Comparison of ENCODE assay signal across 12 cellular contexts in genomic region chr7:115087437-115087836, GRCh38.
DNase-seq lines count a peak whose midpoint lies in the region; ATAC-seq and TF ChIP-seq lines count a peak whose summit lies in the region.
"Had no signal": no experiment of that assay in that cellular context is flagged by ENCODE, and none has a peak within 500 bp of the region (broad histone marks: within the 10 kb centered on the region; RNA-seq: fewer than 3 reads in every experiment).

No MANE protein-coding gene starts in this region.

- H3K4me1 ChIP-seq in breast epithelium (no peaks in the 10 kb centered on the region), mammary epithelial cell (ENCODE audit: insufficient read depth, low read length) (peaks cover 9% of the 10 kb centered on the region), Karpas-422 (ENCODE audit: low read length) (no peaks in the 10 kb centered on the region)

- intact Hi-C loops in MCF 10A (cut with micrococcal nuclease), result no loop called here
- intact Hi-C loops in breast epithelium (cut with DNase I; ENCODE audit: low total_unique reads), result no loop called here
- intact Hi-C loops in mammary epithelial cell (cut with micrococcal nuclease), result loop anchor here (5.0 kb wide), 1 partner anchor 220 kb away; no protein-coding TSS in a partner anchor

- ATAC-seq in GM19455 (IDR thresholded peaks at IDR 0.05; ENCODE audit: unreplicated experiment), result no peak

- H3K9me3 ChIP-seq in breast epithelium (no peaks in the 10 kb centered on the region), mammary epithelial cell (replicated peaks; ENCODE audit: insufficient read depth, low read length) (no peaks in the 10 kb centered on the region), Karpas-422 (ENCODE audit: low read length) (peaks cover 34% of the 10 kb centered on the region)
- H3K9me3 ChIP-seq: lower lobe of right lung had no signal

- H3K79me2 ChIP-seq in mammary epithelial cell (ENCODE audit: insufficient read depth, low read length), result no peaks in the 10 kb centered on the region
- no peaks in the 10 kb centered on the region for H3K79me2 ChIP-seq in Karpas-422 (ENCODE audit: low read length)

- peaks cover 11% of the 10 kb centered on the region for H3K4me1 Mint-ChIP-seq in MCF 10A (ENCODE audit: insufficient read depth, unreplicated experiment)
- H3K4me1 Mint-ChIP-seq: central memory CD8-positive, alpha-beta T cell had no signal

- dilution Hi-C loops in mammary epithelial cell (cut with HindIII; ENCODE audit: low sequenced_read_pairs), result no loop called here

- H3K36me3 Mint-ChIP-seq in MCF 10A (ENCODE audit: insufficient read depth, unreplicated experiment), result no peaks in the 10 kb centered on the region

- no peak for TF ChIP-seq CTCF in MCF 10A (IDR thresholded peaks at IDR 0.05; ENCODE audit: unreplicated experiment)
- TF ChIP-seq CTCF in breast epithelium (IDR thresholded peaks at IDR 0.05), result no peak
- no peak for TF ChIP-seq CTCF in mammary epithelial cell (conservative IDR thresholded peaks at IDR 0.05 in 1 of 2, IDR thresholded peaks at IDR 0.05 in 1 of 2; ENCODE audit: extremely low read depth in 1 of 2, insufficient read depth in 1 of 2, low read depth in 1 of 2, low read length in 2 of 2)

- H3K27ac ChIP-seq in breast epithelium (no peak overlapping the region), mammary epithelial cell (ENCODE audit: insufficient read depth, low read depth, low read length) (no peak overlapping the region), Karpas-422 (ENCODE audit: low read length) (no peak overlapping the region)
- H3K27ac ChIP-seq: KMS-11, lower lobe of right lung had no signal

- TF ChIP-seq POLR2A in breast epithelium (IDR thresholded peaks at IDR 0.05), result no peak

- H3K9me3 Mint-ChIP-seq in MCF 10A (ENCODE audit: unreplicated experiment), result no peaks in the 10 kb centered on the region
- H3K9me3 Mint-ChIP-seq: central memory CD8-positive, alpha-beta T cell had no signal

- POLR2A ChIA-PET in MCF 10A (lab: Yijun Ruan, JAX), result interaction anchor here (0.5 to 1.0 kb wide), 2 partner anchors 23 to 201 kb away, joined by 3 read pairs; no protein-coding TSS in a partner anchor

- H3K9me2 ChIP-seq in Karpas-422 (replicated peaks; ENCODE audit: insufficient read depth, low read length), result no peaks in the 10 kb centered on the region

- CTCF ChIA-PET in MCF 10A (lab: Yijun Ruan, JAX) (no interaction called here), mammary epithelial cell (lab: Charles Lee; ENCODE audit: low non-redundant PET) (no interaction called here)

- 47% methylated on average over 2 of the region's 2 CpGs for WGBS in mammary epithelial cell (ENCODE audit: low coverage, missing lambda C conversion rate)

- H3K36me3 ChIP-seq in breast epithelium (no peaks in the 10 kb centered on the region), mammary epithelial cell (ENCODE audit: insufficient read depth, low read length) (no peaks in the 10 kb centered on the region), Karpas-422 (ENCODE audit: insufficient read depth, low read length) (no peaks in the 10 kb centered on the region)
- H3K36me3 ChIP-seq: lower lobe of right lung had no signal

- DNase-seq in MCF 10A (ENCODE audit: unreplicated experiment) (peak; percentile 53), breast epithelium (ENCODE audit: low spot score in 2 of 2) (no peak), mammary epithelial cell (peak; percentile 50), kidney glomerular epithelial cell (lab: John Stamatoyannopoulos, UW) (peak; percentile 74), NCI-H1694 (lab: John Stamatoyannopoulos, UW) (no peak), Karpas-422 (no peak), superior temporal gyrus (ENCODE audit: extremely low spot score) (no peak)
- DNase-seq: activated CD4-positive, alpha-beta T cell treated with anti-CD3 and anti-CD28 coated beads, Interleukin-2, amount 50 U/mL, for 1 hour; lower lobe of right lung had no signal

- H3K27me3 Mint-ChIP-seq in MCF 10A (ENCODE audit: insufficient read depth, unreplicated experiment), result no peaks in the 10 kb centered on the region

- H3K9ac ChIP-seq in mammary epithelial cell (ENCODE audit: insufficient read depth, low read length) (no peak overlapping the region), Karpas-422 (ENCODE audit: low read length) (no peak overlapping the region)
- H3K9ac ChIP-seq: KMS-11 had no signal

- H4K20me1 ChIP-seq in mammary epithelial cell (ENCODE audit: insufficient read depth, low read length) (no peaks in the 10 kb centered on the region), Karpas-422 (ENCODE audit: insufficient read depth, low read depth, low read length) (no peaks in the 10 kb centered on the region)

- BruUV-seq in MCF 10A (replicated peaks; lab: Mats Ljungman, UMichigan) (no TSS peak), mammary epithelial cell (replicated peaks; lab: Mats Ljungman, UMichigan) (no TSS peak)

- H2AFZ ChIP-seq in mammary epithelial cell (ENCODE audit: low read depth, low read length), result no peak overlapping the region
- no peak overlapping the region for H2AFZ ChIP-seq in Karpas-422 (ENCODE audit: low read length)

- H3K4me2 ChIP-seq in mammary epithelial cell (ENCODE audit: insufficient read depth, low read depth, low read length), result peak overlapping the region; percentile 57
- H3K4me2 ChIP-seq in Karpas-422 (ENCODE audit: low read depth, low read length, poor library complexity, severe bottlenecking), result no peak overlapping the region
- H3K4me2 ChIP-seq: KMS-11 had no signal

- in situ Hi-C loops in mammary epithelial cell (cut with MboI; ENCODE audit: low sequenced_read_pairs in 2 of 2), result no loop called here

- H3K4me3 ChIP-seq in breast epithelium (no peak overlapping the region), mammary epithelial cell (replicated peaks in 1 of 3; ENCODE audit: insufficient read depth in 1 of 3, low read depth in 2 of 3, low read length in 3 of 3) (no peak overlapping the region), Karpas-422 (ENCODE audit: low read length) (no peak overlapping the region)
- H3K4me3 ChIP-seq: lower lobe of right lung had no signal

- H3K27ac Mint-ChIP-seq in MCF 10A (ENCODE audit: low read depth, unreplicated experiment), result no peak overlapping the region

- no peak overlapping the region for H3K4me3 Mint-ChIP-seq in MCF 10A (ENCODE audit: unreplicated experiment)
- H3K4me3 Mint-ChIP-seq: central memory CD8-positive, alpha-beta T cell had no signal

- H3K27me3 ChIP-seq in breast epithelium, result no peaks in the 10 kb centered on the region
- no peaks in the 10 kb centered on the region for H3K27me3 ChIP-seq in mammary epithelial cell (ENCODE audit: insufficient read depth, low read length)
- H3K27me3 ChIP-seq in Karpas-422 (ENCODE audit: low read length), result no peaks in the 10 kb centered on the region

Comparison
In these comparisons a context has a peak if more than half of its experiments do, and no peak if none do; other contexts are left out.
1. DNase-seq: peak in MCF 10A (single experiment), mammary epithelial cell (single experiment) and kidney glomerular epithelial cell (single experiment); none in breast epithelium (0 of 2), NCI-H1694 (single experiment), Karpas-422 (single experiment) and superior temporal gyrus (single experiment).